Comparison of ENCODE assay signal across 1 cellular context in genomic region chr15:74618841-74619596, GRCh38.
TF ChIP-seq lines count a peak whose summit lies in the region.

No MANE protein-coding gene starts in this region.

TF ChIP-seq in H1, 55 proteins besides CTCF, POLR2A, EP300 and RAD21 (continued from another document):
- TF ChIP-seq NRF1 (IDR thresholded peaks at IDR 0.05; ENCODE audit: low read depth, low read length) (no peak), EZH2 (IDR thresholded peaks at IDR 0.05; ENCODE audit: low read depth, low read length, severe bottlenecking) (no peak), CHD1 (IDR thresholded peaks at IDR 0.05; ENCODE audit: low read depth, low read length) (no peak), SIX5 (IDR thresholded peaks at IDR 0.05; ENCODE audit: low read depth, low read length) (no peak), JUND (IDR thresholded peaks at IDR 0.05; ENCODE audit: low read length) (no peak), CHD7 (IDR thresholded peaks at IDR 0.05; ENCODE audit: insufficient replicate concordance, low read length) (no peak)
